ENCODE assay signal across 1 cellular context in genomic region chr3:113728661-113729060, GRCh38.
TF ChIP-seq lines count a peak whose summit lies in the region.

No MANE protein-coding gene starts in this region.

TF ChIP-seq in IMR-90, 13 proteins besides CTCF, POLR2A, EP300 and RAD21 (continued from another document):
- peak; percentile 94 for TF ChIP-seq MAFK (IDR thresholded peaks at IDR 0.05; ENCODE audit: low read depth, low read length)
